12 cellular contexts compared by ENCODE assay signal in the genomic region with DNA sequence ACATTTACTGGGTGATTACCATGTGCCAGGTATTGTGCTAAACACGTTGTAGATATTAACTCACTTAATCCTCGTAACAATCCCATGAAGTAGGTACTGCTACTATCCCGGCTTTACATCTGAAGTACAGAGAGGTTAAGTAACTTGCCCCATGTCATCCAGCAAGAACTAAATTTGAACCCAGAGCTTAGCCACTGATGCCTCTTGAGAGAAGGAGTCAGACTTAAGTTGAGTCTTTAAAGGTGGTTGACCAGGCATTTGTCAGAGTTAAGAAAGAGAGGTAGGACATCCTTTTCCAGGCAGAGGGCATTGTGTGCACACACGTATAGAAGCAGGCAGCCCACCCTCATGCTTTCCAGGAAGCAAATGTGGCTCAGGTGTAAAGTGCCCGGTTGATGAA. TPM values are rescaled to one million over a fixed set of nuclear protein-coding genes. Genes with fewer than 3 reads are reported as not detected.
DNase-seq lines count a peak whose midpoint lies in the region; ATAC-seq and TF ChIP-seq lines count a peak whose summit lies in the region.
"Had no signal": no experiment of that assay in that cellular context is flagged by ENCODE, and none has a peak within 500 bp of the region (broad histone marks: within the 10 kb centered on the region; RNA-seq: fewer than 3 reads in every experiment).

No MANE protein-coding gene starts in this region.

- no peaks in the 10 kb centered on the region for H3K36me3 ChIP-seq in CD4-positive, CD25-positive, alpha-beta regulatory T cell (ENCODE audit: control insufficient read depth, insufficient read depth, low read length)

- H3K27me3 ChIP-seq in CD4-positive, CD25-positive, alpha-beta regulatory T cell (ENCODE audit: control insufficient read depth, insufficient read depth, low read length), result peaks cover 3% of the 10 kb centered on the region

- peaks cover 28% of the 10 kb centered on the region for H3K4me1 ChIP-seq in CD4-positive, CD25-positive, alpha-beta regulatory T cell (ENCODE audit: control insufficient read depth, insufficient read depth, low read length, poor library complexity, severe bottlenecking)

- TF ChIP-seq CTCF in GM12865 (IDR thresholded peaks at IDR 0.05; ENCODE audit: insufficient read depth, low read depth, low read length, missing control alignments) (no peak), natural killer cell (IDR thresholded peaks at IDR 0.05) (no peak)

- H3K27ac Mint-ChIP-seq in CD4-positive, CD25-positive, alpha-beta regulatory T cell, result peak overlapping the region; percentile 44 to 57 (median 57)
- H3K27ac Mint-ChIP-seq in activated T-helper 17 cell treated with anti-CD3 and anti-CD28 coated beads, Interleukin-2, amount 50 U/mL, for 72 hours, result no peak overlapping the region
- peak overlapping the region; percentile 83 to 86 for H3K27ac Mint-ChIP-seq in natural killer cell

- H3K36me3 Mint-ChIP-seq in CD4-positive, CD25-positive, alpha-beta regulatory T cell, result peaks cover 2% of the 10 kb centered on the region
- H3K36me3 Mint-ChIP-seq in activated T-helper 17 cell treated with anti-CD3 and anti-CD28 coated beads, Interleukin-2, amount 50 U/mL, for 72 hours (ENCODE audit: low read depth), result no peaks in the 10 kb centered on the region
- peaks cover 8% of the 10 kb centered on the region for H3K36me3 Mint-ChIP-seq in natural killer cell

- peaks cover 6 to 68% (median 40%) of the 10 kb centered on the region in 4 donors for H3K4me1 Mint-ChIP-seq in CD4-positive, CD25-positive, alpha-beta regulatory T cell
- peaks cover 54% of the 10 kb centered on the region for H3K4me1 Mint-ChIP-seq in activated T-helper 17 cell treated with anti-CD3 and anti-CD28 coated beads, Interleukin-2, amount 50 U/mL, for 72 hours
- peaks cover 69 to 76% of the 10 kb centered on the region in 2 donors for H3K4me1 Mint-ChIP-seq in natural killer cell

- intact Hi-C loops in natural killer cell (cut with micrococcal nuclease), result loop anchor here (2.0 kb wide), 1 partner anchor 185 kb away; a partner anchor contains a TSS

- no peak overlapping the region for H3K4me3 ChIP-seq in CD4-positive, CD25-positive, alpha-beta regulatory T cell (ENCODE audit: low read depth, low read length)
- H3K4me3 ChIP-seq in GM12865 (ENCODE audit: low read depth, low read length), result peak overlapping the region; percentile 76
- H3K4me3 ChIP-seq: K562 had no signal

- H3K9me3 ChIP-seq in CD4-positive, CD25-positive, alpha-beta regulatory T cell (ENCODE audit: control insufficient read depth in 2 of 2, low read length in 2 of 2), result no peaks in the 10 kb centered on the region

- no peak for DNase-seq in CD4-positive, CD25-positive, alpha-beta regulatory T cell
- no peak for DNase-seq in GM12865 (ENCODE audit: low read depth)
- DNase-seq in natural killer cell, result no peak
- no peak for DNase-seq in SIG-M5 treated with dmso at 0.1 percent for 504 hours (lab: John Stamatoyannopoulos, UW; ENCODE audit: unreplicated experiment)
- DNase-seq in NCI-H774 (lab: John Stamatoyannopoulos, UW), result no peak
- DNase-seq: effector memory CD4-positive, alpha-beta T cell; NCI-H2081 treated with DMSO at 0.1 percent for 48 hours; OCI-M1 had no signal

- H3K9me3 Mint-ChIP-seq in CD4-positive, CD25-positive, alpha-beta regulatory T cell, result no peaks in the 10 kb centered on the region
- no peaks in the 10 kb centered on the region for H3K9me3 Mint-ChIP-seq in activated T-helper 17 cell treated with anti-CD3 and anti-CD28 coated beads, Interleukin-2, amount 50 U/mL, for 72 hours
- H3K9me3 Mint-ChIP-seq in natural killer cell, result no peaks in the 10 kb centered on the region

- peak overlapping the region; percentile 76 to 89 (median 88) for H3K4me3 Mint-ChIP-seq in CD4-positive, CD25-positive, alpha-beta regulatory T cell
- H3K4me3 Mint-ChIP-seq in activated T-helper 17 cell treated with anti-CD3 and anti-CD28 coated beads, Interleukin-2, amount 50 U/mL, for 72 hours, result peak overlapping the region; percentile 79
- peak overlapping the region; percentile 91 for H3K4me3 Mint-ChIP-seq in natural killer cell

- H3K27ac ChIP-seq in CD4-positive, CD25-positive, alpha-beta regulatory T cell (ENCODE audit: insufficient read depth, low read length, poor library complexity, severe bottlenecking), result no peak overlapping the region

- no peak for ATAC-seq in CD4-positive, CD25-positive, alpha-beta regulatory T cell (ENCODE audit: low read depth in 2 of 2)
- ATAC-seq in activated T-helper 17 cell treated with anti-CD3 and anti-CD28 coated beads, Interleukin-2, amount 50 U/mL, for 72 hours (replicated peaks), result no peak
- ATAC-seq in natural killer cell, result no peak
- no peak for ATAC-seq in GM21381 (IDR thresholded peaks at IDR 0.05; ENCODE audit: unreplicated experiment)
- ATAC-seq in HG03439 (IDR thresholded peaks at IDR 0.05; ENCODE audit: unreplicated experiment), result no peak
- ATAC-seq: K562 had no signal

- peaks cover 56% of the 10 kb centered on the region for H3K27me3 Mint-ChIP-seq in CD4-positive, CD25-positive, alpha-beta regulatory T cell
- peaks cover 32% of the 10 kb centered on the region for H3K27me3 Mint-ChIP-seq in activated T-helper 17 cell treated with anti-CD3 and anti-CD28 coated beads, Interleukin-2, amount 50 U/mL, for 72 hours
- no peaks in the 10 kb centered on the region for H3K27me3 Mint-ChIP-seq in natural killer cell (ENCODE audit: low read depth in 2 of 2)

RNA-seq across cellular contexts. Expression of a gene that starts 0.4 kb away (rescaled TPM):
- 6.4 TPM for total RNA-seq in CD4-positive, CD25-positive, alpha-beta regulatory T cell
- polyA plus RNA-seq in CD4-positive, CD25-positive, alpha-beta regulatory T cell, result 10 to 100 TPM in 2 of 4 donors, 1 to 10 TPM in 2; 4.8 to 14.5 (median 9.3) TPM
- total RNA-seq in activated T-helper 17 cell treated with anti-CD3 and anti-CD28 coated beads, Interleukin-2, amount 50 U/mL, for 72 hours, result 1 to 10 TPM; 3.0 to 3.9 TPM
- total RNA-seq in natural killer cell, result 100 to 1,000 TPM in 1 of 3 donors, 10 to 100 TPM in 2; 91.8 to 124 (median 98.8) TPM

Comparison
In these comparisons a context has a peak if more than half of its experiments do, and no peak if none do; other contexts are left out.
1. RNA of a gene that starts 0.4 kb away (total RNA-seq): 91.8 to 124 TPM in natural killer cell; 6.4 TPM in CD4-positive, CD25-positive, alpha-beta regulatory T cell (single experiment) and 3.0 to 3.9 TPM in activated T-helper 17 cell treated with anti-CD3 and anti-CD28 coated beads, Interleukin-2, amount 50 U/mL, for 72 hours; every median in the first group is over 10 times any median in the second.
2. Peak in every context shown above with its lines, with median percentiles within 50 percentile points of each other: H3K4me3 Mint-ChIP-seq.